Comparison of ENCODE assay signal across 15 cellular contexts in genomic region chr2:230783101-230783500, GRCh38.
DNase-seq lines count a peak whose midpoint lies in the region; ATAC-seq, FAIRE-seq and TF ChIP-seq lines count a peak whose summit lies in the region.
"Had no signal": no experiment of that assay in that cellular context is flagged by ENCODE, and none has a peak within 500 bp of the region (broad histone marks: within the 10 kb centered on the region; RNA-seq: fewer than 3 reads in every experiment).

No MANE protein-coding gene starts in this region.

- H3K4me3 ChIP-seq in AG09309 (ENCODE audit: control insufficient read depth, low read depth, low read length), result no peak overlapping the region
- H3K4me3 ChIP-seq in CD8-positive, alpha-beta T cell (ENCODE audit: low read depth, low read length), result no peak overlapping the region
- H3K4me3 ChIP-seq: BLaER1 treated with 17β-estradiol and CSF1 and Interleukin-3, amounts not matched to agents 10 nM and 100 nM had no signal

- DNase-seq in AG09309 (ENCODE audit: low read depth), result peak; percentile 37
- no peak for DNase-seq in CD8-positive, alpha-beta T cell
- DNase-seq in activated T-helper 1 cell treated with anti-CD3 and anti-CD28 coated beads, Interleukin-12 subunit alpha, Interleukin-12 subunit beta, Interleukin-2, Interleukin-4 antibody, amounts not matched to agents 30 ng/mL and 10 ng/mL and 1 ng/mL, durations not matched to agents 14 hours and 24 hours and 36 hours (ENCODE audit: low spot score), result no peak
- no peak for DNase-seq in immature natural killer cell
- DNase-seq in GOT3 (lab: John Stamatoyannopoulos, UW), result no peak
- no peak for DNase-seq in H54 (ENCODE audit: insufficient read length, low spot score)
- DNase-seq: EL, NCI-H1092 treated with DMSO at 0.1 percent for 48 hours, NCI-H1694 treated with DMSO at 0.1 percent for 48 hours, NCI-H446 treated with DMSO at 0.1 percent for 48 hours, NCI-H82 had no signal

- no peaks in the 10 kb centered on the region for H3K27me3 Mint-ChIP-seq in CD8-positive, alpha-beta T cell (ENCODE audit: low read depth)
- no peaks in the 10 kb centered on the region for H3K27me3 Mint-ChIP-seq in activated T-helper 1 cell treated with anti-CD3 and anti-CD28 coated beads, Interleukin-12 subunit alpha, Interleukin-12 subunit beta, Interleukin-2, Interleukin-4 antibody, amounts not matched to agents 30 ng/mL and 10 ng/mL and 1 ng/mL, durations not matched to agents 14 hours and 24 hours and 36 hours (ENCODE audit: insufficient read depth)
- peaks cover 2 to 7% (median 6%) of the 10 kb centered on the region in 3 donors for H3K27me3 Mint-ChIP-seq in immature natural killer cell (ENCODE audit: low read depth in 3 of 3)

- TF ChIP-seq POLR2A in H54 (IDR thresholded peaks at IDR 0.05; ENCODE audit: low read depth, low read length), result no peak

- H3K4me3 Mint-ChIP-seq in CD8-positive, alpha-beta T cell, result no peak overlapping the region
- H3K4me3 Mint-ChIP-seq in activated T-helper 1 cell treated with anti-CD3 and anti-CD28 coated beads, Interleukin-12 subunit alpha, Interleukin-12 subunit beta, Interleukin-2, Interleukin-4 antibody, amounts not matched to agents 30 ng/mL and 10 ng/mL and 1 ng/mL, durations not matched to agents 14 hours and 24 hours and 36 hours, result no peak overlapping the region
- H3K4me3 Mint-ChIP-seq in immature natural killer cell, result peak overlapping the region in 3 of 5 donors; percentile 4 to 20 (median 19)

- H3K9me3 Mint-ChIP-seq in CD8-positive, alpha-beta T cell, result peaks cover 7% of the 10 kb centered on the region
- H3K9me3 Mint-ChIP-seq in activated T-helper 1 cell treated with anti-CD3 and anti-CD28 coated beads, Interleukin-12 subunit alpha, Interleukin-12 subunit beta, Interleukin-2, Interleukin-4 antibody, amounts not matched to agents 30 ng/mL and 10 ng/mL and 1 ng/mL, durations not matched to agents 14 hours and 24 hours and 36 hours, result peaks cover 12% of the 10 kb centered on the region
- peaks cover 0 to 3% (median 0%) of the 10 kb centered on the region in 6 donors for H3K9me3 Mint-ChIP-seq in immature natural killer cell

- TF ChIP-seq CTCF in AG09309 (IDR thresholded peaks at IDR 0.05; ENCODE audit: control insufficient read depth, insufficient read depth, low read depth, low read length, missing control alignments), result no peak
- no peak for TF ChIP-seq CTCF in CD8-positive, alpha-beta T cell (IDR thresholded peaks at IDR 0.05)

- FAIRE-seq in H54 (lab: Jason Lieb, UNC), result no peak

- no peaks in the 10 kb centered on the region for H3K36me3 ChIP-seq in CD8-positive, alpha-beta T cell (ENCODE audit: insufficient read depth, low read length)

- peaks cover 67% of the 10 kb centered on the region for H3K4me1 Mint-ChIP-seq in CD8-positive, alpha-beta T cell (ENCODE audit: low read depth)
- H3K4me1 Mint-ChIP-seq in activated T-helper 1 cell treated with anti-CD3 and anti-CD28 coated beads, Interleukin-12 subunit alpha, Interleukin-12 subunit beta, Interleukin-2, Interleukin-4 antibody, amounts not matched to agents 30 ng/mL and 10 ng/mL and 1 ng/mL, durations not matched to agents 14 hours and 24 hours and 36 hours (ENCODE audit: low read depth), result peaks cover 71% of the 10 kb centered on the region
- peaks cover 84 to 89% of the 10 kb centered on the region in 2 donors for H3K4me1 Mint-ChIP-seq in immature natural killer cell

- CTCF ChIA-PET in CD8-positive, alpha-beta T cell (lab: Charles Lee), result interaction anchor here (1.0 to 1.1 kb wide), 3 partner anchors 10 to 15 kb away, joined by 3 to 5 read pairs (median 4); no protein-coding TSS in a partner anchor

- no peak for ATAC-seq in CD8-positive, alpha-beta T cell
- ATAC-seq in HG03457 (IDR thresholded peaks at IDR 0.05; ENCODE audit: unreplicated experiment), result no peak
- ATAC-seq: Right ventricle myocardium inferior had no signal

- POLR2A ChIA-PET in CD8-positive, alpha-beta T cell (lab: Charles Lee), result interaction anchor here (1.0 to 1.1 kb wide), 2 partner anchors 11 to 16 kb away, joined by 3 to 6 read pairs; no protein-coding TSS in a partner anchor

- H3K27ac ChIP-seq in CD8-positive, alpha-beta T cell (ENCODE audit: low read depth, low read length), result no peak overlapping the region
- H3K27ac ChIP-seq: BLaER1 treated with 17β-estradiol and CSF1 and Interleukin-3, amounts not matched to agents 10 nM and 100 nM; KMS-11 had no signal

- peak overlapping the region; percentile 42 for H3K27ac Mint-ChIP-seq in CD8-positive, alpha-beta T cell
- H3K27ac Mint-ChIP-seq in activated T-helper 1 cell treated with anti-CD3 and anti-CD28 coated beads, Interleukin-12 subunit alpha, Interleukin-12 subunit beta, Interleukin-2, Interleukin-4 antibody, amounts not matched to agents 30 ng/mL and 10 ng/mL and 1 ng/mL, durations not matched to agents 14 hours and 24 hours and 36 hours, result peak overlapping the region; percentile 25
- H3K27ac Mint-ChIP-seq in immature natural killer cell, result peak overlapping the region in 2 of 6 donors; percentile 5 to 35

- intact Hi-C loops in CD8-positive, alpha-beta T cell (cut with DNase I, micrococcal nuclease), result no loop called here
- intact Hi-C loops in activated T-helper 1 cell treated with anti-CD3 and anti-CD28 coated beads, Interleukin-12 subunit alpha, Interleukin-12 subunit beta, Interleukin-2, Interleukin-4 antibody, amounts not matched to agents 30 ng/mL and 10 ng/mL and 1 ng/mL, durations not matched to agents 14 hours and 24 hours and 36 hours (cut with micrococcal nuclease), result no loop called here

- H3K36me3 Mint-ChIP-seq in CD8-positive, alpha-beta T cell, result peaks cover 66% of the 10 kb centered on the region
- peaks cover 64% of the 10 kb centered on the region for H3K36me3 Mint-ChIP-seq in activated T-helper 1 cell treated with anti-CD3 and anti-CD28 coated beads, Interleukin-12 subunit alpha, Interleukin-12 subunit beta, Interleukin-2, Interleukin-4 antibody, amounts not matched to agents 30 ng/mL and 10 ng/mL and 1 ng/mL, durations not matched to agents 14 hours and 24 hours and 36 hours (ENCODE audit: low read depth)
- peaks cover 12 to 22% (median 13%) of the 10 kb centered on the region in 3 donors for H3K36me3 Mint-ChIP-seq in immature natural killer cell

- peaks cover 39% of the 10 kb centered on the region for H3K4me1 ChIP-seq in CD8-positive, alpha-beta T cell (ENCODE audit: insufficient read depth, low read length)

- no peaks in the 10 kb centered on the region for H3K27me3 ChIP-seq in CD8-positive, alpha-beta T cell (ENCODE audit: insufficient read depth, low read length)
- H3K27me3 ChIP-seq: BLaER1 treated with 17β-estradiol and CSF1 and Interleukin-3, amounts not matched to agents 10 nM and 100 nM had no signal

- H3K9me3 ChIP-seq in CD8-positive, alpha-beta T cell (ENCODE audit: low read length), result no peaks in the 10 kb centered on the region

Comparison
In these comparisons a context has a peak if more than half of its experiments do, and no peak if none do; other contexts are left out.
1. H3K4me3 Mint-ChIP-seq: peak in immature natural killer cell (3 of 5); none in CD8-positive, alpha-beta T cell (single experiment) and activated T-helper 1 cell treated with anti-CD3 and anti-CD28 coated beads, Interleukin-12 subunit alpha, Interleukin-12 subunit beta, Interleukin-2, Interleukin-4 antibody, amounts not matched to agents 30 ng/mL and 10 ng/mL and 1 ng/mL, durations not matched to agents 14 hours and 24 hours and 36 hours (single experiment).